In genomic region chr4:94976371-94977011, GRCh38 we compare ENCODE assay signal across 17 cellular contexts.
DNase-seq lines count a peak whose midpoint lies in the region; ATAC-seq and TF ChIP-seq lines count a peak whose summit lies in the region.
"Had no signal": no experiment of that assay in that cellular context is flagged by ENCODE, and none has a peak within 500 bp of the region (broad histone marks: within the 10 kb centered on the region; RNA-seq: fewer than 3 reads in every experiment).

No MANE protein-coding gene starts in this region.

- no peak overlapping the region for H3K4me3 Mint-ChIP-seq in Caco-2 (ENCODE audit: unreplicated experiment)
- H3K4me3 Mint-ChIP-seq: stimulated activated memory B cell treated with anti-CD40 and anti-IgM and Interleukin-4, amounts not matched to agents 10 μg/mL and 1 μg/mL and 100 μg/mL, for 72 hours had no signal

- BruUV-seq in Caco-2 (replicated peaks; lab: Mats Ljungman, UMichigan), result no TSS peak

- no peaks in the 10 kb centered on the region for H3K9me3 Mint-ChIP-seq in Caco-2 (ENCODE audit: unreplicated experiment)

- H3K27me3 ChIP-seq in Caco-2 (replicated peaks; ENCODE audit: control insufficient read depth, insufficient read depth, low read length), result no peaks in the 10 kb centered on the region
- H3K27me3 ChIP-seq: BLaER1, vagina had no signal

- H3K4me3 ChIP-seq in choroid plexus epithelial cell (ENCODE audit: low read depth, low read length) (no peak overlapping the region), Caco-2 (ENCODE audit: low read depth, low read length) (no peak overlapping the region)
- H3K4me3 ChIP-seq: BLaER1, vagina had no signal

- H3K36me3 ChIP-seq in Caco-2 (ENCODE audit: control insufficient read depth, insufficient read depth, low read length), result no peaks in the 10 kb centered on the region
- H3K36me3 ChIP-seq: BLaER1, vagina had no signal

- H3K4me1 Mint-ChIP-seq in Caco-2 (ENCODE audit: low read depth, unreplicated experiment), result no peaks in the 10 kb centered on the region
- H3K4me1 Mint-ChIP-seq: stimulated activated memory B cell treated with anti-CD40 and anti-IgM and Interleukin-4, amounts not matched to agents 10 μg/mL and 1 μg/mL and 100 μg/mL, for 72 hours had no signal

- ATAC-seq in omental fat pad (ENCODE audit: low FRiP score) (no peak), GM21360 (IDR thresholded peaks at IDR 0.05; ENCODE audit: unreplicated experiment) (no peak)
- ATAC-seq: HCT116; stimulated activated memory B cell treated with anti-CD40 and anti-IgM and Interleukin-4, amounts not matched to agents 10 μg/mL and 1 μg/mL and 100 μg/mL, for 72 hours had no signal

- H3K36me3 Mint-ChIP-seq in Caco-2 (ENCODE audit: insufficient read depth, unreplicated experiment), result no peaks in the 10 kb centered on the region
- H3K36me3 Mint-ChIP-seq: stimulated activated memory B cell treated with anti-CD40 and anti-IgM and Interleukin-4, amounts not matched to agents 10 μg/mL and 1 μg/mL and 100 μg/mL, for 72 hours had no signal

- POLR2A ChIA-PET in Caco-2 (lab: Charles Lee), result no interaction called here

- no peak overlapping the region for H3K27ac Mint-ChIP-seq in Caco-2 (ENCODE audit: unreplicated experiment)
- H3K27ac Mint-ChIP-seq: stimulated activated memory B cell treated with anti-CD40 and anti-IgM and Interleukin-4, amounts not matched to agents 10 μg/mL and 1 μg/mL and 100 μg/mL, for 72 hours had no signal

- no peaks in the 10 kb centered on the region for H3K4me1 ChIP-seq in Caco-2
- H3K4me1 ChIP-seq: BLaER1, vagina had no signal

- H3K9me3 ChIP-seq in Caco-2, result no peaks in the 10 kb centered on the region
- H3K9me3 ChIP-seq: BLaER1, vagina had no signal

- peak; percentile 54 for DNase-seq in COLO829 (ENCODE audit: low spot score)
- peak; percentile 63 for DNase-seq in NCI-H2171 treated with DMSO at 0.1 percent for 48 hours (lab: John Stamatoyannopoulos, UW)
- DNase-seq in choroid plexus epithelial cell (ENCODE audit: low read depth), result peak; percentile 90
- DNase-seq in non-pigmented ciliary epithelial cell (ENCODE audit: low read depth), result peak; percentile 27
- DNase-seq in omental fat pad (ENCODE audit: low spot score), result no peak
- DNase-seq in NCI-H2196 treated with DMSO at 0.1 percent for 48 hours (lab: John Stamatoyannopoulos, UW; ENCODE audit: unreplicated experiment), result no peak
- no peak for DNase-seq in Caco-2
- DNase-seq: activated naive CD4-positive, alpha-beta T cell; NCI-H1417 treated with DMSO at 0.1 percent for 48 hours; NCI-H774; Right ventricle myocardium superior; stimulated activated CD4-positive, alpha-beta T cell treated with anti-CD3 and anti-CD28 coated beads, Interleukin-2, amount 100 ng/mL, for 48 hours had no signal

- CTCF ChIA-PET in Caco-2 (lab: Charles Lee), result interaction anchor here (0.6 kb wide), 1 partner anchor 22 kb away, joined by 3 read pairs; no protein-coding TSS in a partner anchor

- TF ChIP-seq CTCF in choroid plexus epithelial cell (conservative IDR thresholded peaks at IDR 0.05; ENCODE audit: low read depth, low read length) (no peak), omental fat pad (IDR thresholded peaks at IDR 0.05) (no peak), Caco-2 (IDR thresholded peaks at IDR 0.05; ENCODE audit: insufficient read depth in 1 of 2, low read depth in 1 of 2, low read length in 1 of 2, severe bottlenecking in 1 of 2, unreplicated experiment in 1 of 2) (no peak)

- intact Hi-C loops in Caco-2 (cut with micrococcal nuclease; ENCODE audit: unreplicated experiment), result no loop called here

- no peaks in the 10 kb centered on the region for H3K27me3 Mint-ChIP-seq in Caco-2 (ENCODE audit: insufficient read depth, unreplicated experiment)
- H3K27me3 Mint-ChIP-seq: stimulated activated memory B cell treated with anti-CD40 and anti-IgM and Interleukin-4, amounts not matched to agents 10 μg/mL and 1 μg/mL and 100 μg/mL, for 72 hours had no signal

Comparison
In these comparisons a context has a peak if more than half of its experiments do, and no peak if none do; other contexts are left out.
1. DNase-seq: peak in COLO829 (single experiment), NCI-H2171 treated with DMSO at 0.1 percent for 48 hours (single experiment), choroid plexus epithelial cell (single experiment) and non-pigmented ciliary epithelial cell (single experiment); none in omental fat pad (single experiment), NCI-H2196 treated with DMSO at 0.1 percent for 48 hours (single experiment) and Caco-2 (0 of 2).